In genomic region chr11:118929496-118930151, GRCh38 we compare ENCODE assay signal across 1 cellular context.
A peak's percentile ranks its signal among the peaks of the same experiment; 100 is the strongest.
TF ChIP-seq lines count a peak whose summit lies in the region.

No MANE protein-coding gene starts in this region.

TF ChIP-seq in GM12878, 131 proteins besides CTCF, POLR2A, EP300 and RAD21:
- no peak for TF ChIP-seq STAT3 (IDR thresholded peaks at IDR 0.05; ENCODE audit: low read depth, low read length)
- no peak for TF ChIP-seq ZNF24 (IDR thresholded peaks at IDR 0.05)
- TF ChIP-seq DPF2 (IDR thresholded peaks at IDR 0.05), result peak; percentile 18; the same call in 1 of the 2 replicates
- TF ChIP-seq ZNF592 (IDR thresholded peaks at IDR 0.05), result no peak
- TF ChIP-seq IKZF1 (conservative IDR thresholded peaks at IDR 0.05), result 0 out of 2 replicates have a peak, but pooled peaks have one; percentile 2
- TF ChIP-seq, protein P1, sequence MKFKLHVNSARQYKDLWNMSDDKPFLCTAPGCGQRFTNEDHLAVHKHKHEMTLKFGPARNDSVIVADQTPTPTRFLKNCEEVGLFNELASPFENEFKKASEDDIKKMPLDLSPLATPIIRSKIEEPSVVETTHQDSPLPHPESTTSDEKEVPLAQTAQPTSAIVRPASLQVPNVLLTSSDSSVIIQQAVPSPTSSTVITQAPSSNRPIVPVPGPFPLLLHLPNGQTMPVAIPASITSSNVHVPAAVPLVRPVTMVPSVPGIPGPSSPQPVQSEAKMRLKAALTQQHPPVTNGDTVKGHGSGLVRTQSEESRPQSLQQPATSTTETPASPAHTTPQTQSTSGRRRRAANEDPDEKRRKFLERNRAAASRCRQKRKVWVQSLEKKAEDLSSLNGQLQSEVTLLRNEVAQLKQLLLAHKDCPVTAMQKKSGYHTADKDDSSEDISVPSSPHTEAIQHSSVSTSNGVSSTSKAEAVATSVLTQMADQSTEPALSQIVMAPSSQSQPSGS (IDR thresholded peaks at IDR 0.05; ENCODE audit: low read length), result no peak
- 0 out of 2 replicates have a peak, but pooled peaks have one; percentile 11 for TF ChIP-seq HDGF (IDR thresholded peaks at IDR 0.05)
- peak; percentile 32; the same call in 1 of the 2 replicates for TF ChIP-seq NBN (IDR thresholded peaks at IDR 0.05)
